2 cellular contexts compared by ENCODE assay signal in the genomic region with DNA sequence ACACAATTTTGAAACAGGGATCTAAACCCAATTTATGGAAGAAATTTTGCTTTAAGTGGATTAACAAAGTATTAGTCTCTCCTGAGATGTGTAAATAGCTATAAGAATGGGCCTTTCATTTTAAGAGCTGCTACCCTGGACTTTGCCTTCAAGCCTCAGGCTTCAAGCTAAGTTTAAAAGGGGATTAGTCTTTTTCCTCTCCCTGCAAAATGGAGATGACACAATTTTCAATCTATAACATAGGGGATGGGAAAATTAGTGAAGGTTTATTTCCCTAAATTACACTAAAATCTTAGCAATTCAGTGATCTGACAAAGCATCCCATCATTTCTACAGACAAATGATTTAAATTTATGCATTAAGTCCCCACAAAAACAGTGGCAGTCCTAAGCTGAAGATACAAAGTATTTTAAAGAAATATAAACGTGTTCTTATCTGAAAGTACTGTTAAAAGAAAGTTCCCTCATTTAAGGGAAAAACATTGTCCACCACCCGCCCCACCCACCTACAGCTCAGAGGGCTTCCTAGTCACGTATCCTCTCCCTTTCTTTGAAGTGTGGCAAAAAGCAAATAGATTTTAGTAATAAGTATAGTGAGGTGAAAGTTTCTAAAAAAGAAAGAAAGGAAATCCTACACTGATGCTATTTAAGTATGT.
TF ChIP-seq lines count a peak whose summit lies in the region.

No MANE protein-coding gene starts in this region.

TF ChIP-seq in SK-N-SH, 30 proteins besides CTCF, POLR2A, EP300 and RAD21 (continued from another document):
- TF ChIP-seq, protein P1, sequence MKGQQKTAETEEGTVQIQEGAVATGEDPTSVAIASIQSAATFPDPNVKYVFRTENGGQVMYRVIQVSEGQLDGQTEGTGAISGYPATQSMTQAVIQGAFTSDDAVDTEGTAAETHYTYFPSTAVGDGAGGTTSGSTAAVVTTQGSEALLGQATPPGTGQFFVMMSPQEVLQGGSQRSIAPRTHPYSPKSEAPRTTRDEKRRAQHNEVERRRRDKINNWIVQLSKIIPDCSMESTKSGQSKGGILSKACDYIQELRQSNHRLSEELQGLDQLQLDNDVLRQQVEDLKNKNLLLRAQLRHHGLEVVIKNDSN (IDR thresholded peaks at IDR 0.05; ENCODE audit: borderline replicate concordance, low read depth) = no peak

TF ChIP-seq in SK-N-SH treated with all-trans-retinoic acid at 6 μM for 48 hours, 23 proteins besides CTCF, POLR2A, EP300 and RAD21 (continued from another document):
- no peak for TF ChIP-seq PPARA (CRISPR knock-in tag; IDR thresholded peaks at IDR 0.05; ENCODE audit: borderline replicate concordance)
- TF ChIP-seq, protein P2, sequence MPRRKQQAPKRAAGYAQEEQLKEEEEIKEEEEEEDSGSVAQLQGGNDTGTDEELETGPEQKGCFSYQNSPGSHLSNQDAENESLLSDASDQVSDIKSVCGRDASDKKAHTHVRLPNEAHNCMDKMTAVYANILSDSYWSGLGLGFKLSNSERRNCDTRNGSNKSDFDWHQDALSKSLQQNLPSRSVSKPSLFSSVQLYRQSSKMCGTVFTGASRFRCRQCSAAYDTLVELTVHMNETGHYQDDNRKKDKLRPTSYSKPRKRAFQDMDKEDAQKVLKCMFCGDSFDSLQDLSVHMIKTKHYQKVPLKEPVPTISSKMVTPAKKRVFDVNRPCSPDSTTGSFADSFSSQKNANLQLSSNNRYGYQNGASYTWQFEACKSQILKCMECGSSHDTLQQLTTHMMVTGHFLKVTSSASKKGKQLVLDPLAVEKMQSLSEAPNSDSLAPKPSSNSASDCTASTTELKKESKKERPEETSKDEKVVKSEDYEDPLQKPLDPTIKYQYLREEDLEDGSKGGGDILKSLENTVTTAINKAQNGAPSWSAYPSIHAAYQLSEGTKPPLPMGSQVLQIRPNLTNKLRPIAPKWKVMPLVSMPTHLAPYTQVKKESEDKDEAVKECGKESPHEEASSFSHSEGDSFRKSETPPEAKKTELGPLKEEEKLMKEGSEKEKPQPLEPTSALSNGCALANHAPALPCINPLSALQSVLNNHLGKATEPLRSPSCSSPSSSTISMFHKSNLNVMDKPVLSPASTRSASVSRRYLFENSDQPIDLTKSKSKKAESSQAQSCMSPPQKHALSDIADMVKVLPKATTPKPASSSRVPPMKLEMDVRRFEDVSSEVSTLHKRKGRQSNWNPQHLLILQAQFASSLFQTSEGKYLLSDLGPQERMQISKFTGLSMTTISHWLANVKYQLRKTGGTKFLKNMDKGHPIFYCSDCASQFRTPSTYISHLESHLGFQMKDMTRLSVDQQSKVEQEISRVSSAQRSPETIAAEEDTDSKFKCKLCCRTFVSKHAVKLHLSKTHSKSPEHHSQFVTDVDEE (CRISPR knock-in tag; IDR thresholded peaks at IDR 0.05) = no peak
- no peak for TF ChIP-seq ARNTL (CRISPR knock-in tag; IDR thresholded peaks at IDR 0.05; ENCODE audit: borderline replicate concordance, low read depth)
- no peak for TF ChIP-seq ZNF8 (CRISPR knock-in tag; IDR thresholded peaks at IDR 0.05)
- no peak for TF ChIP-seq BACH2 (CRISPR knock-in tag; IDR thresholded peaks at IDR 0.05; ENCODE audit: borderline replicate concordance)
- no peak for TF ChIP-seq CSDC2 (CRISPR knock-in tag; IDR thresholded peaks at IDR 0.05)
- TF ChIP-seq ISL1 (CRISPR knock-in tag; IDR thresholded peaks at IDR 0.05) = no peak
